ENCODE assay signal across 8 cellular contexts in the genomic region with DNA sequence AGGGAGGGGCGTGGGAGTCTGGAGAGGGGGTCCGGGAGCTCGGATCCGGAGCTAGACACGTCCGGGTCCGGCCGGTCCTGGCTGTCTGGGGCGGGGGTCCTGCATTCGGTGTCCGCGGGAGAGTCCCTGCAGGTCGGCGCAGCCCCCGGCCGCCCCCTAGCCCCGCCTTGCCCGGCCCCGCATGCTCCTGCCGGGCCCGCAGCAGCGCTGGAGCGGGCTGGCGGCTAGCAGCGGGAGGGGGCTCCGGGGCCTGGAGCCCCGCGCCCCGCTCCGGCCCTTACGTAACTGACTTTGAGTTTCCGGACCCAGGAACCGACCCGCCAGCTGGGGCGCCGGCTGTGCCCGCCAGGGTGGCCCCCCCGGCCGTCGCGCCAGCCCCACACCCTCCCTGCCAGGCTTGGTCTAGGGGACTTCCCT. TPM values are rescaled to one million over a fixed set of nuclear protein-coding genes. Genes with fewer than 3 reads are reported as not detected.
DNase-seq lines count a peak whose midpoint lies in the region; ATAC-seq and TF ChIP-seq lines count a peak whose summit lies in the region.

No MANE protein-coding gene starts in this region.

- no CpG with 5 or more reads among the region's 41 CpGs for WGBS in gastroesophageal sphincter (ENCODE audit: low coverage in 1 of 2), 2 donors

- peak overlapping the region; percentile 98 for H3K4me3 ChIP-seq in DOHH2 (ENCODE audit: low read length)
- peak overlapping the region; percentile 75 for H3K4me3 ChIP-seq in Karpas-422 (ENCODE audit: low read length)
- peak overlapping the region; percentile 85 to 95 for H3K4me3 ChIP-seq in gastroesophageal sphincter
- peak overlapping the region; percentile 92 for H3K4me3 ChIP-seq in parathyroid adenoma (ENCODE audit: low read depth, low read length)

- peak overlapping the region; percentile 91 for H3K27ac Mint-ChIP-seq in activated T-helper 17 cell treated with anti-CD3 and anti-CD28 coated beads, Interleukin-2, amount 50 U/mL, for 72 hours

- H3K4me3 Mint-ChIP-seq in activated T-helper 17 cell treated with anti-CD3 and anti-CD28 coated beads, Interleukin-2, amount 50 U/mL, for 72 hours: peak overlapping the region; percentile 87

- H3K4me1 ChIP-seq in DOHH2 (ENCODE audit: control insufficient read depth, low read length): peaks cover 43% of the 10 kb centered on the region
- peaks cover 31% of the 10 kb centered on the region for H3K4me1 ChIP-seq in Karpas-422 (ENCODE audit: low read length)
- H3K4me1 ChIP-seq in gastroesophageal sphincter: peaks cover 0 to 51% (median 9%) of the 10 kb centered on the region in 3 donors
- no peaks in the 10 kb centered on the region for H3K4me1 ChIP-seq in parathyroid adenoma

- H3K9me3 ChIP-seq in DOHH2 (ENCODE audit: control insufficient read depth, insufficient read depth, low read length): no peaks in the 10 kb centered on the region
- H3K9me3 ChIP-seq in Karpas-422 (ENCODE audit: low read length): no peaks in the 10 kb centered on the region
- H3K9me3 ChIP-seq in gastroesophageal sphincter: no peaks in the 10 kb centered on the region
- no peaks in the 10 kb centered on the region for H3K9me3 ChIP-seq in parathyroid adenoma (ENCODE audit: control insufficient read depth, low read length)

- H2AFZ ChIP-seq in Karpas-422 (ENCODE audit: low read length) (peak overlapping the region; percentile 96), parathyroid adenoma (peak overlapping the region; percentile 91)

- peak overlapping the region; percentile 89 for H3K4me2 ChIP-seq in DOHH2 (ENCODE audit: low read length)
- peak overlapping the region; percentile 97 for H3K4me2 ChIP-seq in Karpas-422 (ENCODE audit: low read depth, low read length, poor library complexity, severe bottlenecking)
- H3K4me2 ChIP-seq in parathyroid adenoma (ENCODE audit: low read length): peak overlapping the region; percentile 97

- H3K36me3 ChIP-seq in DOHH2 (ENCODE audit: control insufficient read depth, low read length): no peaks in the 10 kb centered on the region
- H3K36me3 ChIP-seq in Karpas-422 (ENCODE audit: insufficient read depth, low read length): no peaks in the 10 kb centered on the region
- no peaks in the 10 kb centered on the region for H3K36me3 ChIP-seq in gastroesophageal sphincter
- no peaks in the 10 kb centered on the region for H3K36me3 ChIP-seq in parathyroid adenoma (ENCODE audit: control insufficient read depth, insufficient read depth, low read length)

- no peak for ATAC-seq in activated T-helper 17 cell treated with anti-CD3 and anti-CD28 coated beads, Interleukin-2, amount 50 U/mL, for 72 hours (replicated peaks)
- peak; percentile 18 for ATAC-seq in gastroesophageal sphincter
- ATAC-seq in HG02884 (IDR thresholded peaks at IDR 0.05; ENCODE audit: unreplicated experiment): no peak

- H3K27me3 Mint-ChIP-seq in activated T-helper 17 cell treated with anti-CD3 and anti-CD28 coated beads, Interleukin-2, amount 50 U/mL, for 72 hours: no peaks in the 10 kb centered on the region

- peaks cover 13% of the 10 kb centered on the region for H3F3A ChIP-seq in DOHH2 (ENCODE audit: control insufficient read depth, insufficient read depth)

- peaks cover 21% of the 10 kb centered on the region for H3K4me1 Mint-ChIP-seq in activated T-helper 17 cell treated with anti-CD3 and anti-CD28 coated beads, Interleukin-2, amount 50 U/mL, for 72 hours

- TF ChIP-seq POLR2A in gastroesophageal sphincter (IDR thresholded peaks at IDR 0.05): no peak

- H4K20me1 ChIP-seq in DOHH2 (ENCODE audit: control insufficient read depth, insufficient read depth, low read depth, low read length): peaks cover 3% of the 10 kb centered on the region; the same call in 1 of the 2 replicates
- H4K20me1 ChIP-seq in Karpas-422 (ENCODE audit: insufficient read depth, low read depth, low read length): no peaks in the 10 kb centered on the region

- H3K9me2 ChIP-seq in DOHH2 (replicated peaks; ENCODE audit: control insufficient read depth, low read length): no peaks in the 10 kb centered on the region
- H3K9me2 ChIP-seq in Karpas-422 (replicated peaks; ENCODE audit: insufficient read depth, low read length): no peaks in the 10 kb centered on the region

- peak overlapping the region; percentile 79 for H3K9ac ChIP-seq in Karpas-422 (ENCODE audit: low read length)
- peak overlapping the region; percentile 61 for H3K9ac ChIP-seq in parathyroid adenoma

- DNase-seq in Karpas-422 (peak; percentile 43), SHP77 treated with DMSO at 0.1 percent for 48 hours (lab: John Stamatoyannopoulos, UW) (no peak), KG1 (lab: John Stamatoyannopoulos, UW) (no peak)

- no peak overlapping the region for H3K27ac ChIP-seq in DOHH2 (ENCODE audit: low read depth, low read length)
- no peak overlapping the region for H3K27ac ChIP-seq in Karpas-422 (ENCODE audit: low read length)
- H3K27ac ChIP-seq in gastroesophageal sphincter: peak overlapping the region in 3 of 4 donors; percentile 57 to 78 (median 75)
- H3K27ac ChIP-seq in parathyroid adenoma: no peak overlapping the region

- no peaks in the 10 kb centered on the region for H3K27me3 ChIP-seq in DOHH2 (ENCODE audit: control insufficient read depth, low read length)
- H3K27me3 ChIP-seq in Karpas-422 (ENCODE audit: low read length): no peaks in the 10 kb centered on the region
- H3K27me3 ChIP-seq in gastroesophageal sphincter: no peaks in the 10 kb centered on the region
- no peaks in the 10 kb centered on the region for H3K27me3 ChIP-seq in parathyroid adenoma (ENCODE audit: control insufficient read depth, insufficient read depth, low read length)

- no peaks in the 10 kb centered on the region for H3K9me3 Mint-ChIP-seq in activated T-helper 17 cell treated with anti-CD3 and anti-CD28 coated beads, Interleukin-2, amount 50 U/mL, for 72 hours

- peaks cover 7% of the 10 kb centered on the region for H3K36me3 Mint-ChIP-seq in activated T-helper 17 cell treated with anti-CD3 and anti-CD28 coated beads, Interleukin-2, amount 50 U/mL, for 72 hours (ENCODE audit: low read depth)

- TF ChIP-seq EP300 in gastroesophageal sphincter (IDR thresholded peaks at IDR 0.05): no peak

- TF ChIP-seq CTCF in DOHH2 (IDR thresholded peaks at IDR 0.05; ENCODE audit: low read depth, low read length, poor library complexity, severe bottlenecking): no peak
- no peak for TF ChIP-seq CTCF in gastroesophageal sphincter (IDR thresholded peaks at IDR 0.05)
- no peak for TF ChIP-seq CTCF in parathyroid adenoma (IDR thresholded peaks at IDR 0.05)

- H3K79me2 ChIP-seq in DOHH2 (ENCODE audit: control insufficient read depth, low read length): peaks cover 7% of the 10 kb centered on the region; the same call in 1 of the 2 replicates
- no peaks in the 10 kb centered on the region for H3K79me2 ChIP-seq in Karpas-422 (ENCODE audit: low read length)
- no peaks in the 10 kb centered on the region for H3K79me2 ChIP-seq in parathyroid adenoma

RNA-seq across cellular contexts. Expression of gene EPB41, which starts 26.9 kb away (rescaled TPM):
- 17.3 and 17.5 TPM in 2 replicates for total RNA-seq in Karpas-422 (2014; rRNA removed; shearing (Covaris generic); ENCODE audit: low replicate concordance)
- 10 to 100 TPM; 40.0 to 63.2 TPM for total RNA-seq in activated T-helper 17 cell treated with anti-CD3 and anti-CD28 coated beads, Interleukin-2, amount 50 U/mL, for 72 hours
- total RNA-seq in gastroesophageal sphincter: 10 to 100 TPM; 16.7 to 30.8 (median 21.7) TPM

Comparison
In these comparisons a context has a peak if more than half of its experiments do, and no peak if none do; other contexts are left out.
1. H3K27ac ChIP-seq: peak in gastroesophageal sphincter (3 of 4); none in DOHH2 (single experiment), Karpas-422 (single experiment) and parathyroid adenoma (single experiment).
2. Peak in every context shown above with its lines, with median percentiles within 50 percentile points of each other: H3K4me2 ChIP-seq and H3K4me3 ChIP-seq.